In genomic region chr13:42048625-42049453, GRCh38 we compare ENCODE assay signal across 8 cellular contexts. TPM values are rescaled to one million over a fixed set of nuclear protein-coding genes. Genes with fewer than 3 reads are reported as not detected.
DNase-seq lines count a peak whose midpoint lies in the region; TF ChIP-seq lines count a peak whose summit lies in the region.

A gene with protein sequence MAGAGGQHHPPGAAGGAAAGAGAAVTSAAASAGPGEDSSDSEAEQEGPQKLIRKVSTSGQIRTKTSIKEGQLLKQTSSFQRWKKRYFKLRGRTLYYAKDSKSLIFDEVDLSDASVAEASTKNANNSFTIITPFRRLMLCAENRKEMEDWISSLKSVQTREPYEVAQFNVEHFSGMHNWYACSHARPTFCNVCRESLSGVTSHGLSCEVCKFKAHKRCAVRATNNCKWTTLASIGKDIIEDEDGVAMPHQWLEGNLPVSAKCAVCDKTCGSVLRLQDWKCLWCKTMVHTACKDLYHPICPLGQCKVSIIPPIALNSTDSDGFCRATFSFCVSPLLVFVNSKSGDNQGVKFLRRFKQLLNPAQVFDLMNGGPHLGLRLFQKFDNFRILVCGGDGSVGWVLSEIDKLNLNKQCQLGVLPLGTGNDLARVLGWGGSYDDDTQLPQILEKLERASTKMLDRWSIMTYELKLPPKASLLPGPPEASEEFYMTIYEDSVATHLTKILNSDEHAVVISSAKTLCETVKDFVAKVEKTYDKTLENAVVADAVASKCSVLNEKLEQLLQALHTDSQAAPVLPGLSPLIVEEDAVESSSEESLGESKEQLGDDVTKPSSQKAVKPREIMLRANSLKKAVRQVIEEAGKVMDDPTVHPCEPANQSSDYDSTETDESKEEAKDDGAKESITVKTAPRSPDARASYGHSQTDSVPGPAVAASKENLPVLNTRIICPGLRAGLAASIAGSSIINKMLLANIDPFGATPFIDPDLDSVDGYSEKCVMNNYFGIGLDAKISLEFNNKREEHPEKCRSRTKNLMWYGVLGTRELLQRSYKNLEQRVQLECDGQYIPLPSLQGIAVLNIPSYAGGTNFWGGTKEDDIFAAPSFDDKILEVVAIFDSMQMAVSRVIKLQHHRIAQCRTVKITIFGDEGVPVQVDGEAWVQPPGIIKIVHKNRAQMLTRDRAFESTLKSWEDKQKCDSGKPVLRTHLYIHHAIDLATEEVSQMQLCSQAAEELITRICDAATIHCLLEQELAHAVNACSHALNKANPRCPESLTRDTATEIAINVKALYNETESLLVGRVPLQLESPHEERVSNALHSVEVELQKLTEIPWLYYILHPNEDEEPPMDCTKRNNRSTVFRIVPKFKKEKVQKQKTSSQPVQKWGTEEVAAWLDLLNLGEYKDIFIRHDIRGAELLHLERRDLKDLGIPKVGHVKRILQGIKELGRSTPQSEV (plus strand): TSS chr13:42048648. CDS start chr13:42048774, 126 bp downstream.

- TF ChIP-seq CTCF in LNCaP clone FGC (IDR thresholded peaks at IDR 0.05; ENCODE audit: control insufficient read depth, extremely low read depth, insufficient read depth): peak; percentile 31; the same call in 1 of the 2 replicates
- TF ChIP-seq CTCF in ascending aorta (IDR thresholded peaks at IDR 0.05): peak in 2 of 3 experiments; percentile 27 to 30
- peak in 1 of 2 donors; percentile 55 for TF ChIP-seq CTCF in right atrium auricular region (IDR thresholded peaks at IDR 0.05)
- TF ChIP-seq CTCF in prostate gland (IDR thresholded peaks at IDR 0.05): peak in 1 of 4 experiments; percentile 29

- H3K27me3 ChIP-seq in ascending aorta: no peaks in the 10 kb centered on the region
- H3K27me3 ChIP-seq in right atrium auricular region: no peaks in the 10 kb centered on the region
- no peaks in the 10 kb centered on the region for H3K27me3 ChIP-seq in prostate gland (replicated peaks; ENCODE audit: insufficient read depth)

- intact Hi-C loops in T-helper 1 cell treated with Interleukin-12 subunit alpha and Interleukin-12 subunit beta and Interleukin-4 antibody, amounts not matched to agents 30 ng/mL and 1 ng/mL, for 36 hours (cut with micrococcal nuclease): loop anchor here (1.0 to 10.0 kb wide), 11 partner anchors 9 to 946 kb away; partner anchors contain the start of genes EPSTI1, KBTBD6, NAA16 and RGCC
- intact Hi-C loops in ascending aorta (cut with DNase I): loop anchor here (1.0 to 10.0 kb wide), 9 partner anchors 9 to 1384 kb away; partner anchors contain the start of genes AKAP11, FOXO1, MRPS31 and VWA8
- intact Hi-C loops in prostate gland (cut with DNase I): loop anchor here (5.0 kb wide), 1 partner anchor 87 kb away; the partner anchor contains the start of gene VWA8

- 0% methylated on average over 56 of the region's 99 CpGs for WGBS in prostate gland

- in situ Hi-C loops in G401 (cut with HindIII; ENCODE audit: low sequenced_read_pairs): no loop called here

- H3K27ac ChIP-seq in ascending aorta: peak within 1 kb of the TSS; percentile 91 to 99
- H3K27ac ChIP-seq in right atrium auricular region: peak within 1 kb of the TSS; percentile 88 to 93
- peak within 1 kb of the TSS; percentile 89 for H3K27ac ChIP-seq in prostate gland

- peaks cover 2 to 8% of the 10 kb centered on the region in 2 donors for H3K4me1 ChIP-seq in ascending aorta
- H3K4me1 ChIP-seq in right atrium auricular region: peaks cover 0 to 14% of the 10 kb centered on the region in 2 donors
- H3K4me1 ChIP-seq in prostate gland (replicated peaks): no peaks in the 10 kb centered on the region

- H3K4me3 ChIP-seq in LNCaP clone FGC (ENCODE audit: low read depth, low read length): peak within 1 kb of the TSS; percentile 75
- H3K4me3 ChIP-seq in ascending aorta: peak within 1 kb of the TSS; percentile 86 to 96
- peak within 1 kb of the TSS; percentile 60 to 94 for H3K4me3 ChIP-seq in right atrium auricular region
- H3K4me3 ChIP-seq in prostate gland: peak within 1 kb of the TSS; percentile 73 to 91

- DNase-seq in G401 (ENCODE audit: low spot score) (peak; percentile 71), GOT3 (lab: John Stamatoyannopoulos, UW) (peak; percentile 36), LNCaP clone FGC (ENCODE audit: low read depth) (no peak), ascending aorta (ENCODE audit: low spot score in 2 of 2) (peak; percentile 30 to 91), right atrium auricular region (ENCODE audit: low spot score) (peak; percentile 73), prostate gland (ENCODE audit: low spot score) (peak; percentile 83)
- no peak for DNase-seq in NK-92 treated with Interleukin-12 subunit alpha and Interleukin-12 subunit beta, amount 100 ng/mL, for 24 hours (lab: John Stamatoyannopoulos, UW)

- H3K9me3 ChIP-seq in ascending aorta: no peaks in the 10 kb centered on the region
- no peaks in the 10 kb centered on the region for H3K9me3 ChIP-seq in right atrium auricular region
- no peaks in the 10 kb centered on the region for H3K9me3 ChIP-seq in prostate gland

- H3K36me3 ChIP-seq in ascending aorta: no peaks in the 10 kb centered on the region
- no peaks in the 10 kb centered on the region for H3K36me3 ChIP-seq in right atrium auricular region
- no peaks in the 10 kb centered on the region for H3K36me3 ChIP-seq in prostate gland

- peak; percentile 81 for TF ChIP-seq POLR2A in prostate gland (IDR thresholded peaks at IDR 0.05)

RNA-seq across cellular contexts. Expression of the gene that starts here (rescaled TPM):
- 1.8 and 2.3 TPM in 2 replicates for total RNA-seq in G401 (2014; rRNA removed; shearing (Covaris generic))
- total RNA-seq in T-helper 1 cell treated with Interleukin-12 subunit alpha and Interleukin-12 subunit beta and Interleukin-4 antibody, amounts not matched to agents 30 ng/mL and 1 ng/mL, for 36 hours: 14.2 and 14.5 TPM in 2 replicates
- 16.0 TPM for total RNA-seq in ascending aorta
- total RNA-seq in right atrium auricular region: 1 to 10 TPM; 4.1 to 6.6 TPM
- 1 to 10 TPM; 4.6 to 8.9 TPM for total RNA-seq in prostate gland

Comparison
In these comparisons a context has a peak if more than half of its experiments do, and no peak if none do; other contexts are left out.
1. DNase-seq: peak in G401 (single experiment), GOT3 (single experiment), ascending aorta (2 of 2), right atrium auricular region (single experiment) and prostate gland (single experiment); none in LNCaP clone FGC (single experiment) and NK-92 treated with Interleukin-12 subunit alpha and Interleukin-12 subunit beta, amount 100 ng/mL, for 24 hours (single experiment).
2. Peak in every context shown above with its lines, with median percentiles within 50 percentile points of each other: H3K4me3 ChIP-seq and H3K27ac ChIP-seq.